1 cellular context compared by ENCODE assay signal in genomic region chr7:43463401-43463980, GRCh38.
TF ChIP-seq lines count a peak whose summit lies in the region.

No MANE protein-coding gene starts in this region.

TF ChIP-seq in GM23338, 12 proteins besides CTCF, POLR2A, EP300 and RAD21 (continued from another document):
- TF ChIP-seq, protein P1, sequence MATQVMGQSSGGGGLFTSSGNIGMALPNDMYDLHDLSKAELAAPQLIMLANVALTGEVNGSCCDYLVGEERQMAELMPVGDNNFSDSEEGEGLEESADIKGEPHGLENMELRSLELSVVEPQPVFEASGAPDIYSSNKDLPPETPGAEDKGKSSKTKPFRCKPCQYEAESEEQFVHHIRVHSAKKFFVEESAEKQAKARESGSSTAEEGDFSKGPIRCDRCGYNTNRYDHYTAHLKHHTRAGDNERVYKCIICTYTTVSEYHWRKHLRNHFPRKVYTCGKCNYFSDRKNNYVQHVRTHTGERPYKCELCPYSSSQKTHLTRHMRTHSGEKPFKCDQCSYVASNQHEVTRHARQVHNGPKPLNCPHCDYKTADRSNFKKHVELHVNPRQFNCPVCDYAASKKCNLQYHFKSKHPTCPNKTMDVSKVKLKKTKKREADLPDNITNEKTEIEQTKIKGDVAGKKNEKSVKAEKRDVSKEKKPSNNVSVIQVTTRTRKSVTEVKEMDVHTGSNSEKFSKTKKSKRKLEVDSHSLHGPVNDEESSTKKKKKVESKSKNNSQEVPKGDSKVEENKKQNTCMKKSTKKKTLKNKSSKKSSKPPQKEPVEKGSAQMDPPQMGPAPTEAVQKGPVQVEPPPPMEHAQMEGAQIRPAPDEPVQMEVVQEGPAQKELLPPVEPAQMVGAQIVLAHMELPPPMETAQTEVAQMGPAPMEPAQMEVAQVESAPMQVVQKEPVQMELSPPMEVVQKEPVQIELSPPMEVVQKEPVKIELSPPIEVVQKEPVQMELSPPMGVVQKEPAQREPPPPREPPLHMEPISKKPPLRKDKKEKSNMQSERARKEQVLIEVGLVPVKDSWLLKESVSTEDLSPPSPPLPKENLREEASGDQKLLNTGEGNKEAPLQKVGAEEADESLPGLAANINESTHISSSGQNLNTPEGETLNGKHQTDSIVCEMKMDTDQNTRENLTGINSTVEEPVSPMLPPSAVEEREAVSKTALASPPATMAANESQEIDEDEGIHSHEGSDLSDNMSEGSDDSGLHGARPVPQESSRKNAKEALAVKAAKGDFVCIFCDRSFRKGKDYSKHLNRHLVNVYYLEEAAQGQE (IDR thresholded peaks at IDR 0.05; ENCODE audit: unreplicated experiment), result no peak
- no peak for TF ChIP-seq NANOG (IDR thresholded peaks at IDR 0.05; ENCODE audit: borderline replicate concordance)
- TF ChIP-seq, protein P2, sequence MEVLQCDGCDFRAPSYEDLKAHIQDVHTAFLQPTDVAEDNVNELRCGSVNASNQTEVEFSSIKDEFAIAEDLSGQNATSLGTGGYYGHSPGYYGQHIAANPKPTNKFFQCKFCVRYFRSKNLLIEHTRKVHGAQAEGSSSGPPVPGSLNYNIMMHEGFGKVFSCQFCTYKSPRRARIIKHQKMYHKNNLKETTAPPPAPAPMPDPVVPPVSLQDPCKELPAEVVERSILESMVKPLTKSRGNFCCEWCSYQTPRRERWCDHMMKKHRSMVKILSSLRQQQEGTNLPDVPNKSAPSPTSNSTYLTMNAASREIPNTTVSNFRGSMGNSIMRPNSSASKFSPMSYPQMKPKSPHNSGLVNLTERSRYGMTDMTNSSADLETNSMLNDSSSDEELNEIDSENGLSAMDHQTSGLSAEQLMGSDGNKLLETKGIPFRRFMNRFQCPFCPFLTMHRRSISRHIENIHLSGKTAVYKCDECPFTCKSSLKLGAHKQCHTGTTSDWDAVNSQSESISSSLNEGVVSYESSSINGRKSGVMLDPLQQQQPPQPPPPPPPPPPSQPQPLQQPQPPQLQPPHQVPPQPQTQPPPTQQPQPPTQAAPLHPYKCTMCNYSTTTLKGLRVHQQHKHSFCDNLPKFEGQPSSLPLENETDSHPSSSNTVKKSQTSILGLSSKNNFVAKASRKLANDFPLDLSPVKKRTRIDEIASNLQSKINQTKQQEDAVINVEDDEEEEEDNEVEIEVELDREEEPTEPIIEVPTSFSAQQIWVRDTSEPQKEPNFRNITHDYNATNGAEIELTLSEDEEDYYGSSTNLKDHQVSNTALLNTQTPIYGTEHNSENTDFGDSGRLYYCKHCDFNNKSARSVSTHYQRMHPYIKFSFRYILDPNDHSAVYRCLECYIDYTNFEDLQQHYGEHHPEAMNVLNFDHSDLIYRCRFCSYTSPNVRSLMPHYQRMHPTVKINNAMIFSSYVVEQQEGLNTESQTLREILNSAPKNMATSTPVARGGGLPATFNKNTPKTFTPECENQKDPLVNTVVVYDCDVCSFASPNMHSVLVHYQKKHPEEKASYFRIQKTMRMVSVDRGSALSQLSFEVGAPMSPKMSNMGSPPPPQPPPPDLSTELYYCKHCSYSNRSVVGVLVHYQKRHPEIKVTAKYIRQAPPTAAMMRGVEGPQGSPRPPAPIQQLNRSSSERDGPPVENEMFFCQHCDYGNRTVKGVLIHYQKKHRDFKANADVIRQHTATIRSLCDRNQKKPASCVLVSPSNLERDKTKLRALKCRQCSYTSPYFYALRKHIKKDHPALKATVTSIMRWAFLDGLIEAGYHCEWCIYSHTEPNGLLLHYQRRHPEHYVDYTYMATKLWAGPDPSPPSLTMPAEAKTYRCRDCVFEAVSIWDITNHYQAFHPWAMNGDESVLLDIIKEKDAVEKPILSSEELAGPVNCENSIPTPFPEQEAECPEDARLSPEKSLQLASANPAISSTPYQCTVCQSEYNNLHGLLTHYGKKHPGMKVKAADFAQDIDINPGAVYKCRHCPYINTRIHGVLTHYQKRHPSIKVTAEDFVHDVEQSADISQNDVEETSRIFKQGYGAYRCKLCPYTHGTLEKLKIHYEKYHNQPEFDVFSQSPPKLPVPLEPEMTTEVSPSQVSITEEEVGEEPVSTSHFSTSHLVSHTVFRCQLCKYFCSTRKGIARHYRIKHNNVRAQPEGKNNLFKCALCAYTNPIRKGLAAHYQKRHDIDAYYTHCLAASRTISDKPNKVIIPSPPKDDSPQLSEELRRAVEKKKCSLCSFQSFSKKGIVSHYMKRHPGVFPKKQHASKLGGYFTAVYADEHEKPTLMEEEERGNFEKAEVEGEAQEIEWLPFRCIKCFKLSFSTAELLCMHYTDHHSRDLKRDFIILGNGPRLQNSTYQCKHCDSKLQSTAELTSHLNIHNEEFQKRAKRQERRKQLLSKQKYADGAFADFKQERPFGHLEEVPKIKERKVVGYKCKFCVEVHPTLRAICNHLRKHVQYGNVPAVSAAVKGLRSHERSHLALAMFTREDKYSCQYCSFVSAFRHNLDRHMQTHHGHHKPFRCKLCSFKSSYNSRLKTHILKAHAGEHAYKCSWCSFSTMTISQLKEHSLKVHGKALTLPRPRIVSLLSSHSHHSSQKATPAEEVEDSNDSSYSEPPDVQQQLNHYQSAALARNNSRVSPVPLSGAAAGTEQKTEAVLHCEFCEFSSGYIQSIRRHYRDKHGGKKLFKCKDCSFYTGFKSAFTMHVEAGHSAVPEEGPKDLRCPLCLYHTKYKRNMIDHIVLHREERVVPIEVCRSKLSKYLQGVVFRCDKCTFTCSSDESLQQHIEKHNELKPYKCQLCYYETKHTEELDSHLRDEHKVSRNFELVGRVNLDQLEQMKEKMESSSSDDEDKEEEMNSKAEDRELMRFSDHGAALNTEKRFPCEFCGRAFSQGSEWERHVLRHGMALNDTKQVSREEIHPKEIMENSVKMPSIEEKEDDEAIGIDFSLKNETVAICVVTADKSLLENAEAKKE (CRISPR knock-in tag; IDR thresholded peaks at IDR 0.05), result no peak
